In genomic region chr15:68434021-68434420, GRCh38 we compare ENCODE assay signal across 19 cellular contexts. TPM values are rescaled to one million over a fixed set of nuclear protein-coding genes. Genes with fewer than 3 reads are reported as not detected.
A peak's percentile ranks its signal among the peaks of the same experiment; 100 is the strongest.
DNase-seq lines count a peak whose midpoint lies in the region; ATAC-seq, FAIRE-seq and TF ChIP-seq lines count a peak whose summit lies in the region.
"Had no signal": no experiment of that assay in that cellular context is flagged by ENCODE, and none has a peak within 500 bp of the region (broad histone marks: within the 10 kb centered on the region; RNA-seq: fewer than 3 reads in every experiment).

No MANE protein-coding gene starts in this region.

- ATAC-seq in lung (ENCODE audit: insufficient read depth, low FRiP score) (no peak), natural killer cell (no peak)
- ATAC-seq in stimulated activated memory B cell treated with anti-CD40 and anti-IgM and Interleukin-4, amounts not matched to agents 10 μg/mL and 1 μg/mL and 100 μg/mL, for 72 hours, result no peak
- ATAC-seq: PC-3 had no signal

- H3K27me3 ChIP-seq in colonic mucosa (peaks cover 27% of the 10 kb centered on the region), lung (ENCODE audit: control insufficient read depth, insufficient read depth) (no peaks in the 10 kb centered on the region)

- no peaks in the 10 kb centered on the region for H3K36me3 Mint-ChIP-seq in natural killer cell
- no peaks in the 10 kb centered on the region for H3K36me3 Mint-ChIP-seq in stimulated activated memory B cell treated with anti-CD40 and anti-IgM and Interleukin-4, amounts not matched to agents 10 μg/mL and 1 μg/mL and 100 μg/mL, for 72 hours
- H3K36me3 Mint-ChIP-seq: CD4-positive, alpha-beta memory T cell had no signal

- no peak for FAIRE-seq in urothelium cell line (lab: Jason Lieb, UNC)

- no peaks in the 10 kb centered on the region for H3K4me1 Mint-ChIP-seq in natural killer cell
- peaks cover 5% of the 10 kb centered on the region for H3K4me1 Mint-ChIP-seq in stimulated activated memory B cell treated with anti-CD40 and anti-IgM and Interleukin-4, amounts not matched to agents 10 μg/mL and 1 μg/mL and 100 μg/mL, for 72 hours

- H3K4me1 ChIP-seq in colonic mucosa, result no peaks in the 10 kb centered on the region
- peaks cover 0 to 7% of the 10 kb centered on the region in 2 donors for H3K4me1 ChIP-seq in lung (ENCODE audit: control insufficient read depth in 2 of 2, insufficient read depth in 2 of 2, low read length in 2 of 2)
- H3K4me1 ChIP-seq: BE2C had no signal

- no peak overlapping the region for H3K9ac ChIP-seq in colonic mucosa (ENCODE audit: low read depth in 2 of 2, low read length in 2 of 2)
- H3K9ac ChIP-seq: KMS-11 had no signal

- DNase-seq in ELF-1 (ENCODE audit: low read depth, low spot score), result peak; percentile 48
- peak; percentile 4 for DNase-seq in colonic mucosa
- peak; percentile 4 for DNase-seq in lung (ENCODE audit: low spot score)
- peak; percentile 0 for DNase-seq in urothelium cell line (ENCODE audit: low spot score)
- DNase-seq in natural killer cell, result no peak
- DNase-seq in superior temporal gyrus (ENCODE audit: extremely low spot score), result no peak
- DNase-seq: BE2C; Calu3; CD4-positive, alpha-beta memory T cell; DMS79; NCI-H1436; NCI-H2029 treated with DMSO at 0.1 percent for 48 hours; NCI-H2171 treated with DMSO at 0.1 percent for 48 hours; NCI-H446 treated with DMSO at 0.1 percent for 48 hours; PC-3; SJCRH30 had no signal

- WGBS in lung, 2 donors, result 77 to 80% methylated on average over 6 of the region's 6 CpGs

- H3K4me3 Mint-ChIP-seq in natural killer cell, result no peak overlapping the region
- no peak overlapping the region for H3K4me3 Mint-ChIP-seq in stimulated activated memory B cell treated with anti-CD40 and anti-IgM and Interleukin-4, amounts not matched to agents 10 μg/mL and 1 μg/mL and 100 μg/mL, for 72 hours
- H3K4me3 Mint-ChIP-seq: CD4-positive, alpha-beta memory T cell had no signal

- H3K9me3 ChIP-seq in colonic mucosa (no peaks in the 10 kb centered on the region), lung (ENCODE audit: control insufficient read depth in 2 of 2, insufficient read depth in 1 of 2, low read length in 1 of 2) (peaks cover 0 to 2% of the 10 kb centered on the region in 2 donors)
- H3K9me3 ChIP-seq: BE2C, SJCRH30 had no signal

- no peak overlapping the region for H3K4me3 ChIP-seq in colonic mucosa
- no peak overlapping the region for H3K4me3 ChIP-seq in lung
- H3K4me3 ChIP-seq: SJCRH30 had no signal

- H3K27ac ChIP-seq in colonic mucosa, result no peak overlapping the region
- H3K27ac ChIP-seq in lung (ENCODE audit: low read depth in 1 of 2, low read length in 1 of 2), result no peak overlapping the region
- H3K27ac ChIP-seq: KMS-11, RWPE1, SJCRH30 had no signal

- peaks cover 35 to 66% of the 10 kb centered on the region in 2 donors for H3K27me3 Mint-ChIP-seq in natural killer cell (ENCODE audit: low read depth in 2 of 2)
- peaks cover 55% of the 10 kb centered on the region for H3K27me3 Mint-ChIP-seq in stimulated activated memory B cell treated with anti-CD40 and anti-IgM and Interleukin-4, amounts not matched to agents 10 μg/mL and 1 μg/mL and 100 μg/mL, for 72 hours

- no peak overlapping the region for H3K27ac Mint-ChIP-seq in natural killer cell
- H3K27ac Mint-ChIP-seq in stimulated activated memory B cell treated with anti-CD40 and anti-IgM and Interleukin-4, amounts not matched to agents 10 μg/mL and 1 μg/mL and 100 μg/mL, for 72 hours, result no peak overlapping the region
- H3K27ac Mint-ChIP-seq: CD4-positive, alpha-beta memory T cell had no signal

- intact Hi-C loops in colonic mucosa (cut with DNase I), result no loop called here
- intact Hi-C loops in natural killer cell (cut with micrococcal nuclease), result no loop called here

- H3K9me3 Mint-ChIP-seq in natural killer cell, result no peaks in the 10 kb centered on the region
- no peaks in the 10 kb centered on the region for H3K9me3 Mint-ChIP-seq in stimulated activated memory B cell treated with anti-CD40 and anti-IgM and Interleukin-4, amounts not matched to agents 10 μg/mL and 1 μg/mL and 100 μg/mL, for 72 hours
- H3K9me3 Mint-ChIP-seq: CD4-positive, alpha-beta memory T cell had no signal

- H3K36me3 ChIP-seq in colonic mucosa (no peaks in the 10 kb centered on the region), lung (ENCODE audit: control insufficient read depth in 2 of 2, insufficient read depth in 2 of 2, low read length in 2 of 2) (no peaks in the 10 kb centered on the region)
- H3K36me3 ChIP-seq: BE2C, SJCRH30 had no signal

- TF ChIP-seq CTCF in colonic mucosa (IDR thresholded peaks at IDR 0.05) (no peak), lung (IDR thresholded peaks at IDR 0.05; ENCODE audit: control extremely low read depth, extremely low read depth) (no peak), natural killer cell (IDR thresholded peaks at IDR 0.05) (no peak)

RNA-seq across cellular contexts. Expression of gene ITGA11, which starts 2.1 kb away (rescaled TPM):
- total RNA-seq in colonic mucosa (1 to 10 TPM; 2.4 to 4.1 TPM), lung (1 to 10 TPM; 1.7 to 1.8 TPM), natural killer cell (not detected)
- polyA plus RNA-seq in lung, result under 1 TPM; 0.35 to 0.39 TPM
- total RNA-seq: Calu3; CD4-positive, alpha-beta memory T cell; PC-3; SJCRH30 had no signal
- polyA plus RNA-seq: CD4-positive, alpha-beta memory T cell had no signal

Comparison
In these comparisons a context has a peak if more than half of its experiments do, and no peak if none do; other contexts are left out.
1. DNase-seq: peak in ELF-1 (single experiment), colonic mucosa (single experiment), lung (single experiment) and urothelium cell line (single experiment); none in natural killer cell (single experiment) and superior temporal gyrus (single experiment).